ENCODE assay signal across 9 cellular contexts in genomic region chr16:67666032-67666537, GRCh38. TPM values are rescaled to one million over a fixed set of nuclear protein-coding genes. Genes with fewer than 3 reads are reported as not detected.
DNase-seq lines count a peak whose midpoint lies in the region; ATAC-seq and TF ChIP-seq lines count a peak whose summit lies in the region.
"Had no signal": no experiment of that assay in that cellular context is flagged by ENCODE, and none has a peak within 500 bp of the region (broad histone marks: within the 10 kb centered on the region; RNA-seq: fewer than 3 reads in every experiment).

No MANE protein-coding gene starts in this region.

- peaks cover 25% of the 10 kb centered on the region for H3K4me1 Mint-ChIP-seq in activated T-cell treated with anti-CD3 and anti-CD28 coated beads, Interleukin-2, amount 50 U/mL, for 4 hours (ENCODE audit: low read depth)
- peaks cover 4 to 18% of the 10 kb centered on the region in 2 donors for H3K4me1 Mint-ChIP-seq in effector memory CD8-positive, alpha-beta T cell (ENCODE audit: low read depth in 2 of 2)

- no peaks in the 10 kb centered on the region for H3K9me2 ChIP-seq in OCI-LY7 (ENCODE audit: insufficient read depth, low read length)

- TF ChIP-seq CTCF in OCI-LY7 (conservative IDR thresholded peaks at IDR 0.05; ENCODE audit: low read length) = no peak

- H3K4me2 ChIP-seq in OCI-LY7 (ENCODE audit: low read length) = peak overlapping the region; percentile 93

- peak overlapping the region; percentile 69 for H3K4me3 ChIP-seq in OCI-LY7 (ENCODE audit: low read depth, low read length, poor library complexity, severe bottlenecking)

- CTCF ChIA-PET in OCI-LY7 (lab: Charles Lee; ENCODE audit: unreplicated experiment) = interaction anchor here (0.6 to 1.8 kb wide), 2 partner anchors 21 to 145 kb away, joined by 4 to 6 read pairs; partner anchors contain the start of gene CARMIL2

- H3K9me3 Mint-ChIP-seq in activated T-cell treated with anti-CD3 and anti-CD28 coated beads, Interleukin-2, amount 50 U/mL, for 4 hours = no peaks in the 10 kb centered on the region
- no peaks in the 10 kb centered on the region for H3K9me3 Mint-ChIP-seq in effector memory CD8-positive, alpha-beta T cell

- intact Hi-C loops in OCI-LY7 (cut with micrococcal nuclease; ENCODE audit: unreplicated experiment) = no loop called here

- peak; percentile 6 to 9 for ATAC-seq in activated T-cell treated with anti-CD3 and anti-CD28 coated beads, Interleukin-2, amount 50 U/mL, for 4 hours
- peak; percentile 5 for ATAC-seq in effector memory CD8-positive, alpha-beta T cell (replicated peaks)

- no peak overlapping the region for H3K27ac ChIP-seq in OCI-LY7 (ENCODE audit: low read depth, low read length, poor library complexity, severe bottlenecking)
- H3K27ac ChIP-seq: epithelial cell of prostate had no signal

- H4K20me1 ChIP-seq in OCI-LY7 (ENCODE audit: insufficient read depth, low read length) = no peaks in the 10 kb centered on the region

- POLR2A ChIA-PET in OCI-LY7 (lab: Charles Lee) = interaction anchor here (0.6 kb wide), 1 partner anchor 119 kb away, joined by 3 read pairs; no protein-coding TSS in a partner anchor

- no peaks in the 10 kb centered on the region for H3K79me2 ChIP-seq in OCI-LY7 (ENCODE audit: insufficient read depth, low read depth, low read length)

- no peaks in the 10 kb centered on the region for H3K9me3 ChIP-seq in OCI-LY7 (ENCODE audit: low read length)

- H2AFZ ChIP-seq in OCI-LY7 (ENCODE audit: low read length) = peak overlapping the region; percentile 60; the same call in 1 of the 2 replicates

- peaks cover 2% of the 10 kb centered on the region for H3K36me3 Mint-ChIP-seq in activated T-cell treated with anti-CD3 and anti-CD28 coated beads, Interleukin-2, amount 50 U/mL, for 4 hours (ENCODE audit: insufficient read depth)
- peaks cover 18% of the 10 kb centered on the region for H3K36me3 Mint-ChIP-seq in effector memory CD8-positive, alpha-beta T cell (ENCODE audit: insufficient read depth)

- no peaks in the 10 kb centered on the region for H3K36me3 ChIP-seq in OCI-LY7 (ENCODE audit: insufficient read depth, low read length)

- H3K4me3 Mint-ChIP-seq in activated T-cell treated with anti-CD3 and anti-CD28 coated beads, Interleukin-2, amount 50 U/mL, for 4 hours = peak overlapping the region; percentile 77
- H3K4me3 Mint-ChIP-seq in effector memory CD8-positive, alpha-beta T cell = peak overlapping the region; percentile 87 to 88

- H3K4me1 ChIP-seq in OCI-LY7 (ENCODE audit: insufficient read depth, low read length, poor library complexity, severe bottlenecking) = peaks cover 44% of the 10 kb centered on the region

- no peak for DNase-seq in activated T-cell treated with anti-CD3 and anti-CD28 coated beads, Interleukin-2, amount 50 U/mL, for 4 hours
- DNase-seq in activated T-cell treated with anti-CD3 and anti-CD28 coated beads for 4 hours = no peak
- no peak for DNase-seq in OCI-LY7 (ENCODE audit: low spot score)
- no peak for DNase-seq in effector memory CD8-positive, alpha-beta T cell
- peak; percentile 24 for DNase-seq in myocyte (ENCODE audit: low read depth)
- no peak for DNase-seq in NCI-H2196 (lab: John Stamatoyannopoulos, UW; ENCODE audit: unreplicated experiment)
- DNase-seq in NCI-H1436 treated with DMSO at 0.1 percent for 48 hours (lab: John Stamatoyannopoulos, UW) = no peak
- no peak for DNase-seq in pons (ENCODE audit: low spot score)

- no TSS peak for BruUV-seq in OCI-LY7 (replicated peaks; lab: Mats Ljungman, UMichigan)

- H3K27me3 Mint-ChIP-seq in activated T-cell treated with anti-CD3 and anti-CD28 coated beads, Interleukin-2, amount 50 U/mL, for 4 hours (ENCODE audit: low read depth) = no peaks in the 10 kb centered on the region
- no peaks in the 10 kb centered on the region for H3K27me3 Mint-ChIP-seq in effector memory CD8-positive, alpha-beta T cell

- peak overlapping the region; percentile 87 to 90 for H3K27ac Mint-ChIP-seq in effector memory CD8-positive, alpha-beta T cell

RNA-seq across cellular contexts. Expression of gene ENKD1, which starts 0.5 kb away (rescaled TPM):
- 10 to 100 TPM; 13.9 to 16.7 (median 14.1) TPM for total RNA-seq in activated T-cell treated with anti-CD3 and anti-CD28 coated beads, Interleukin-2, amount 50 U/mL, for 4 hours
- total RNA-seq in OCI-LY7 (2014; rRNA removed; shearing (Covaris generic)) = 15.7 and 18.3 TPM in 2 replicates
- total RNA-seq in OCI-LY7 (2022) (8.1 and 8.4 TPM in 2 replicates), myocyte (11.1 and 12.7 TPM in 2 replicates)
- 14.1 TPM for polyA plus RNA-seq in myocyte (2012)

RNA-seq across cellular contexts. Expression of gene C16orf86, which starts 0.5 kb away (rescaled TPM):
- under 1 TPM; 0.35 to 0.63 (median 0.46) TPM for total RNA-seq in activated T-cell treated with anti-CD3 and anti-CD28 coated beads, Interleukin-2, amount 50 U/mL, for 4 hours
- 4.7 and 8.5 TPM in 2 replicates for total RNA-seq in OCI-LY7 (2014; rRNA removed; shearing (Covaris generic))
- total RNA-seq in OCI-LY7 (2022) = 6.8 and 7.8 TPM in 2 replicates
- 10.8 and 11.6 TPM in 2 replicates for total RNA-seq in myocyte
- 5.7 TPM for polyA plus RNA-seq in myocyte (2012)

RNA-seq across cellular contexts. Expression of gene PARD6A, which starts 5.3 kb away (rescaled TPM):
- total RNA-seq in activated T-cell treated with anti-CD3 and anti-CD28 coated beads, Interleukin-2, amount 50 U/mL, for 4 hours = 10 to 100 TPM; 12.0 to 12.5 (median 12.5) TPM
- total RNA-seq in OCI-LY7 (2014; rRNA removed; shearing (Covaris generic)) = 12.3 and 23.3 TPM in 2 replicates
- total RNA-seq in OCI-LY7 (2022) (10.5 and 14.0 TPM in 2 replicates), myocyte (3.4 and 4.1 TPM in 2 replicates)
- polyA plus RNA-seq in myocyte (2012) = 5.0 TPM

RNA-seq across cellular contexts. Expression of gene ACD, which starts 6.0 kb away (rescaled TPM):
- 10 to 100 TPM; 87.5 to 89.7 (median 89.4) TPM for total RNA-seq in activated T-cell treated with anti-CD3 and anti-CD28 coated beads, Interleukin-2, amount 50 U/mL, for 4 hours
- total RNA-seq in OCI-LY7 (2014; rRNA removed; shearing (Covaris generic)) = 33.7 and 41.7 TPM in 2 replicates
- total RNA-seq in OCI-LY7 (2022) (45.4 and 50.2 TPM in 2 replicates), myocyte (15.8 and 17.5 TPM in 2 replicates)
- 14.3 TPM for polyA plus RNA-seq in myocyte (2012)

RNA-seq across cellular contexts. Expression of gene CARMIL2, which starts 21.1 kb away (rescaled TPM):
- 100 to 1,000 TPM; 204 to 221 (median 207) TPM for total RNA-seq in activated T-cell treated with anti-CD3 and anti-CD28 coated beads, Interleukin-2, amount 50 U/mL, for 4 hours
- 98.0 and 114 TPM in 2 replicates for total RNA-seq in OCI-LY7 (2014; rRNA removed; shearing (Covaris generic))
- total RNA-seq in OCI-LY7 (2022) (200 and 202 TPM in 2 replicates), myocyte (0.08 and 0.83 TPM in 2 replicates)
- polyA plus RNA-seq in myocyte (2012) = 0.20 TPM
